Comparison of ENCODE assay signal across 15 cellular contexts in the genomic region with DNA sequence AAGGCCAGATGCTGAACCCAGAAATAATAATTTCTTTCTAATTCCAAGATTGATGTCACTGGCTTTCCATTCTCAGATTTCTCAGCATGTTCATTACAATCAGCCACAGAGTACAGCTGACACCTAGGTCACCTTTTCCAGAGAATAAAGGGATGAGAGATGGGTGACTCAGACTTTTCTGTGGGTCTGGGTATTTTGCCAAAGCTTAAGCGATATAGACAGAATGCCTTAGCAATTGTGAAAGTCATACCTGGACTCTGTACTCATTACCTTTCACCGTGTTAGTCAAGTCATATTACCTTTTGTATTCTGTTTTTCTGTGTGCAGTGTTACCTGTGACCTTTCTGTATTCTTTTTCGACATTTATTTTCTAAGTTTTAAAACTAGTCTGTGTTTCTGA. TPM values are rescaled to one million over a fixed set of nuclear protein-coding genes. Genes with fewer than 3 reads are reported as not detected.
A peak's percentile ranks its signal among the peaks of the same experiment; 100 is the strongest.
DNase-seq lines count a peak whose midpoint lies in the region; ATAC-seq, FAIRE-seq and TF ChIP-seq lines count a peak whose summit lies in the region.
"Had no signal": no experiment of that assay in that cellular context is flagged by ENCODE, and none has a peak within 500 bp of the region (broad histone marks: within the 10 kb centered on the region; RNA-seq: fewer than 3 reads in every experiment).

No MANE protein-coding gene starts in this region.

- BruUV-seq in Caco-2 (replicated peaks; lab: Mats Ljungman, UMichigan) = no TSS peak
- BruUV-seq in HepG2 (replicated peaks; lab: Mats Ljungman, UMichigan) = no TSS peak

- CTCF ChIA-PET in Caco-2 (lab: Charles Lee) = interaction anchor here (0.6 to 0.9 kb wide), 2 partner anchors 11 to 30 kb away, joined by 3 read pairs; no protein-coding TSS in a partner anchor
- CTCF ChIA-PET in HepG2 (lab: Yijun Ruan, JAX; ENCODE audit: low intra/inter-chr PET ratio, low total read pairs) = no interaction called here

- peak overlapping the region; percentile 27 for H3K4me3 Mint-ChIP-seq in Caco-2 (ENCODE audit: unreplicated experiment)
- H3K4me3 Mint-ChIP-seq: endodermal cell; stimulated activated naive B cell treated with anti-CD40 and anti-IgM and Interleukin-4, amounts not matched to agents 10 μg/mL and 1 μg/mL and 100 μg/mL, for 72 hours had no signal

- peak overlapping the region; percentile 41; the same call in 1 of the 2 replicates for H3K4me2 ChIP-seq in HepG2 (ENCODE audit: low read depth, low read length)

- H3K9me3 Mint-ChIP-seq in Caco-2 (ENCODE audit: unreplicated experiment) = no peaks in the 10 kb centered on the region
- H3K9me3 Mint-ChIP-seq: endodermal cell had no signal

- DNase-seq in Caco-2 = peak in 1 of 2 experiments; percentile 61
- peak; percentile 79 for DNase-seq in HT-29 (ENCODE audit: low spot score)
- peak; percentile 26 to 65 (median 43) for DNase-seq in body of pancreas
- peak; percentile 84 for DNase-seq in HepG2 (ENCODE audit: low spot score)
- DNase-seq in RPMI8226 = no peak
- DNase-seq in activated CD8-positive, alpha-beta memory T cell treated with anti-CD3 and anti-CD28 coated beads for 24 hours = no peak
- DNase-seq: activated CD8-positive, alpha-beta memory T cell treated with anti-CD3 and anti-CD28 coated beads, Interleukin-2, amount 50 U/mL, for 48 hours; endodermal cell; heart right ventricle; mesendoderm; NCI-H446; ovary; stimulated activated naive B cell treated with anti-CD40 and anti-IgM and Interleukin-4, amounts not matched to agents 10 μg/mL and 1 μg/mL and 100 μg/mL, for 72 hours had no signal

- H3K4me1 Mint-ChIP-seq in Caco-2 (ENCODE audit: low read depth, unreplicated experiment) = peaks cover 11% of the 10 kb centered on the region
- H3K4me1 Mint-ChIP-seq: endodermal cell; stimulated activated naive B cell treated with anti-CD40 and anti-IgM and Interleukin-4, amounts not matched to agents 10 μg/mL and 1 μg/mL and 100 μg/mL, for 72 hours had no signal

- H3K27me3 Mint-ChIP-seq in Caco-2 (ENCODE audit: insufficient read depth, unreplicated experiment) = no peaks in the 10 kb centered on the region

- no peaks in the 10 kb centered on the region for H4K20me1 ChIP-seq in HepG2 (ENCODE audit: insufficient read depth, low read length)

- in situ Hi-C loops in HepG2 (cut with HindIII; ENCODE audit: extremely low pct_ligation_motif_present, low pct_unique_long_range_greater_than_20kb) = no loop called here

- ATAC-seq in body of pancreas (peak; percentile 99), HepG2 (peak; percentile 88), HG03439 (IDR thresholded peaks at IDR 0.05; ENCODE audit: unreplicated experiment) (no peak), GM21786 (IDR thresholded peaks at IDR 0.05; ENCODE audit: unreplicated experiment) (no peak)
- ATAC-seq: heart right ventricle; stimulated activated naive B cell treated with anti-CD40 and anti-IgM and Interleukin-4, amounts not matched to agents 10 μg/mL and 1 μg/mL and 100 μg/mL, for 72 hours had no signal

- TF ChIP-seq EP300 in HepG2 (IDR thresholded peaks at IDR 0.05; ENCODE audit: low read depth in 2 of 2, low read length in 2 of 2) = peak in 1 of 2 experiments; percentile 55; a peak in 1 of 4 replicates
- no peak for TF ChIP-seq EP300 in HepG2 (CRISPR knock-in tag; IDR thresholded peaks at IDR 0.05; ENCODE audit: borderline replicate concordance)

- H3K9ac ChIP-seq in HepG2 (ENCODE audit: insufficient read depth, low read depth, low read length) = no peak overlapping the region

- H3K4me1 ChIP-seq in Caco-2 (peaks cover 20% of the 10 kb centered on the region), body of pancreas (peaks cover 15% of the 10 kb centered on the region), HepG2 (ENCODE audit: insufficient read depth, low read length) (peaks cover 18% of the 10 kb centered on the region)

- intact Hi-C loops in Caco-2 (cut with micrococcal nuclease; ENCODE audit: unreplicated experiment) (loop anchor here (1.0 to 2.0 kb wide), 2 partner anchors 10 to 54 kb away; a partner anchor contains a TSS), body of pancreas (cut with DNase I) (no loop called here), HepG2 (cut with micrococcal nuclease; ENCODE audit: unreplicated experiment) (no loop called here)

- H3K27ac ChIP-seq in body of pancreas = peak overlapping the region in 3 of 4 donors; percentile 2 to 67 (median 65)
- H3K27ac ChIP-seq in HepG2 (ENCODE audit: extremely low read length, insufficient read depth, low read length) = peak overlapping the region; percentile 9
- H3K27ac ChIP-seq: heart right ventricle, ovary had no signal

- TF ChIP-seq POLR2A in body of pancreas (IDR thresholded peaks at IDR 0.05) (no peak), HepG2 (IDR thresholded peaks at IDR 0.05; ENCODE audit: insufficient read depth in 1 of 2, low read depth in 2 of 2, low read length in 2 of 2) (no peak)

- FAIRE-seq in HepG2 (lab: Jason Lieb, UNC) = no peak

- H3K4me3 ChIP-seq in Caco-2 (ENCODE audit: low read depth, low read length) = no peak overlapping the region
- no peak overlapping the region for H3K4me3 ChIP-seq in body of pancreas
- no peak overlapping the region; a peak in 1 of 6 replicates for H3K4me3 ChIP-seq in HepG2 (replicated peaks in 1 of 3; ENCODE audit: insufficient read depth in 1 of 3, low read depth in 2 of 3, low read length in 3 of 3)
- H3K4me3 ChIP-seq: heart right ventricle, ovary had no signal

- H3K36me3 ChIP-seq in Caco-2 (ENCODE audit: control insufficient read depth, insufficient read depth, low read length) = no peaks in the 10 kb centered on the region
- no peaks in the 10 kb centered on the region for H3K36me3 ChIP-seq in body of pancreas (replicated peaks in 1 of 2; ENCODE audit: insufficient read depth in 1 of 2, low read depth in 2 of 2)
- no peaks in the 10 kb centered on the region for H3K36me3 ChIP-seq in HepG2 (replicated peaks in 1 of 2; ENCODE audit: control insufficient read depth in 1 of 2, insufficient read depth in 2 of 2, low read length in 2 of 2)
- H3K36me3 ChIP-seq: heart right ventricle, ovary had no signal

- no peaks in the 10 kb centered on the region for H3K9me3 ChIP-seq in Caco-2
- no peaks in the 10 kb centered on the region for H3K9me3 ChIP-seq in body of pancreas
- no peaks in the 10 kb centered on the region for H3K9me3 ChIP-seq in HepG2 (ENCODE audit: low read length)
- H3K9me3 ChIP-seq: heart right ventricle, ovary had no signal

- POLR2A ChIA-PET in Caco-2 (lab: Charles Lee) (interaction anchor here (1.0 kb wide), 1 partner anchor 10 kb away, joined by 6 read pairs; no protein-coding TSS in a partner anchor), HepG2 (lab: Yijun Ruan, JAX) (interaction anchor here (1.6 kb wide), 1 partner anchor 53 kb away, joined by 3 read pairs; a partner anchor contains a TSS)

- no peaks in the 10 kb centered on the region for H3K36me3 Mint-ChIP-seq in Caco-2 (ENCODE audit: insufficient read depth, unreplicated experiment)
- H3K36me3 Mint-ChIP-seq: stimulated activated naive B cell treated with anti-CD40 and anti-IgM and Interleukin-4, amounts not matched to agents 10 μg/mL and 1 μg/mL and 100 μg/mL, for 72 hours had no signal

- H3K27me3 ChIP-seq in Caco-2 (replicated peaks; ENCODE audit: control insufficient read depth, insufficient read depth, low read length) = no peaks in the 10 kb centered on the region
- H3K27me3 ChIP-seq in body of pancreas = no peaks in the 10 kb centered on the region
- no peaks in the 10 kb centered on the region for H3K27me3 ChIP-seq in HepG2 (ENCODE audit: control insufficient read depth in 1 of 2, insufficient read depth in 2 of 2, low read length in 2 of 2)
- H3K27me3 ChIP-seq: heart right ventricle, ovary had no signal

- no peak for TF ChIP-seq CTCF in Caco-2 (IDR thresholded peaks at IDR 0.05; ENCODE audit: insufficient read depth in 1 of 2, low read depth in 1 of 2, low read length in 1 of 2, severe bottlenecking in 1 of 2, unreplicated experiment in 1 of 2)
- no peak for TF ChIP-seq CTCF in body of pancreas (IDR thresholded peaks at IDR 0.05)
- TF ChIP-seq CTCF in HepG2 (CRISPR knock-in tag; IDR thresholded peaks at IDR 0.05) = no peak

- 13 to 29% methylated on average over 3 of the region's 3 CpGs for WGBS in body of pancreas, 2 donors
- 0% methylated on average over 3 of the region's 3 CpGs for WGBS in HepG2 (ENCODE audit: low lambda C conversion rate)

- no peaks in the 10 kb centered on the region for H3K79me2 ChIP-seq in HepG2 (ENCODE audit: insufficient read depth, low read length)

- H2AFZ ChIP-seq in HepG2 (ENCODE audit: low read length) = no peak overlapping the region

- H3K27ac Mint-ChIP-seq in Caco-2 (ENCODE audit: unreplicated experiment) = peak overlapping the region; percentile 58
- H3K27ac Mint-ChIP-seq: endodermal cell; stimulated activated naive B cell treated with anti-CD40 and anti-IgM and Interleukin-4, amounts not matched to agents 10 μg/mL and 1 μg/mL and 100 μg/mL, for 72 hours had no signal

- TF ChIP-seq RAD21 in HepG2 (CRISPR knock-in tag; IDR thresholded peaks at IDR 0.05) = no peak

RNA-seq across cellular contexts. Expression of a gene that starts 10.6 kb away (rescaled TPM):
- total RNA-seq in Caco-2 (2022) = 66.5 and 83.2 TPM in 2 replicates
- 11.4 and 19.7 TPM in 2 replicates for total RNA-seq in HT-29 (2014; rRNA removed; shearing (Covaris generic))
- 10 to 100 TPM in 1 of 2 donors, 1 to 10 TPM in 1; 6.5 to 14.2 TPM for total RNA-seq in body of pancreas
- total RNA-seq in HepG2 (2016; rRNA removed; fragmentation: Illumina TruSeq; extraction: Trizol) = not detected in 2 replicates
- total RNA-seq in HepG2 (2016; cell fraction: cytosol; rRNA removed; fragmentation: Illumina TruSeq; extraction: Trizol; ENCODE audit: low read depth) = not detected in 2 replicates
- not detected in 2 replicates for total RNA-seq in HepG2 (2016; cell fraction: insoluble cytoplasmic fraction; rRNA removed; fragmentation: Illumina TruSeq; extraction: Trizol)
- not detected in 2 replicates for total RNA-seq in HepG2 (2016; cell fraction: membrane; rRNA removed; fragmentation: Illumina TruSeq; extraction: Trizol)
- total RNA-seq in HepG2 (2016; cell fraction: nucleus; rRNA removed; fragmentation: Illumina TruSeq; extraction: Trizol) = not detected in 2 replicates
- not detected in 2 replicates for polyA plus RNA-seq in HepG2 (2011; rRNA removed)
- not detected in 2 replicates for polyA plus RNA-seq in HepG2 (2011; cell fraction: cytosol; rRNA removed)
- polyA plus RNA-seq in HepG2 (2011; cell fraction: nucleus; rRNA removed) = not detected in 2 replicates
- polyA plus RNA-seq in HepG2 (2012) = not detected in 2 replicates
- not detected in 2 replicates for polyA plus RNA-seq in HepG2 (2016; cell fraction: cytosol; fragmentation: Illumina TruSeq; extraction: Trizol; ENCODE audit: low read depth)
- polyA plus RNA-seq in HepG2 (2016; cell fraction: insoluble cytoplasmic fraction; fragmentation: Illumina TruSeq; extraction: Trizol; ENCODE audit: low read depth) = not detected in 2 replicates
- polyA plus RNA-seq in HepG2 (2016; cell fraction: membrane; fragmentation: Illumina TruSeq; extraction: Trizol; ENCODE audit: low read depth) = not detected in 2 replicates
- not detected in 2 replicates for polyA plus RNA-seq in HepG2 (2016; cell fraction: nucleus; fragmentation: Illumina TruSeq; extraction: Trizol; ENCODE audit: insufficient read depth, low read depth)
- 5.6 TPM in 1 of 2 replicates, not detected in the other for polyA minus RNA-seq in HepG2 (2011; rRNA and poly(A)+ RNA removed; ENCODE audit: low replicate concordance)
- not detected in 2 replicates for polyA minus RNA-seq in HepG2 (2011; cell fraction: cytosol; rRNA and poly(A)+ RNA removed)
- not detected in 2 replicates for polyA minus RNA-seq in HepG2 (2011; cell fraction: nucleus; rRNA and poly(A)+ RNA removed)

RNA-seq across cellular contexts. Expression of a gene that starts 53.0 kb away (rescaled TPM):
- total RNA-seq in Caco-2 (2022) = 0.72 and 0.77 TPM in 2 replicates
- total RNA-seq in HT-29 (2014; rRNA removed; shearing (Covaris generic)) = 0.21 TPM in 1 of 2 replicates, not detected in the other
- not detected for total RNA-seq in body of pancreas
- 0.15 and 0.21 TPM in 2 replicates for total RNA-seq in HepG2 (2016; rRNA removed; fragmentation: Illumina TruSeq; extraction: Trizol)
- 0.26 TPM in 1 of 2 replicates, not detected in the other for total RNA-seq in HepG2 (2016; cell fraction: cytosol; rRNA removed; fragmentation: Illumina TruSeq; extraction: Trizol; ENCODE audit: low read depth)
- 0.19 TPM in 1 of 2 replicates, not detected in the other for total RNA-seq in HepG2 (2016; cell fraction: insoluble cytoplasmic fraction; rRNA removed; fragmentation: Illumina TruSeq; extraction: Trizol)
- total RNA-seq in HepG2 (2016; cell fraction: membrane; rRNA removed; fragmentation: Illumina TruSeq; extraction: Trizol) = 0.12 and 0.38 TPM in 2 replicates
- not detected in 2 replicates for total RNA-seq in HepG2 (2016; cell fraction: nucleus; rRNA removed; fragmentation: Illumina TruSeq; extraction: Trizol)
- 0.10 and 0.15 TPM in 2 replicates for polyA plus RNA-seq in HepG2 (2011; rRNA removed)
- polyA plus RNA-seq in HepG2 (2011; cell fraction: cytosol; rRNA removed) = 0.04 and 0.05 TPM in 2 replicates
- 0.05 and 0.16 TPM in 2 replicates for polyA plus RNA-seq in HepG2 (2011; cell fraction: nucleus; rRNA removed)
- polyA plus RNA-seq in HepG2 (2012) = 0.17 and 0.30 TPM in 2 replicates
- polyA plus RNA-seq in HepG2 (2016; cell fraction: cytosol; fragmentation: Illumina TruSeq; extraction: Trizol; ENCODE audit: low read depth) = not detected in 2 replicates
- 0.23 TPM in 1 of 2 replicates, not detected in the other for polyA plus RNA-seq in HepG2 (2016; cell fraction: insoluble cytoplasmic fraction; fragmentation: Illumina TruSeq; extraction: Trizol; ENCODE audit: low read depth)
- 0.16 and 0.21 TPM in 2 replicates for polyA plus RNA-seq in HepG2 (2016; cell fraction: membrane; fragmentation: Illumina TruSeq; extraction: Trizol; ENCODE audit: low read depth)
- polyA plus RNA-seq in HepG2 (2016; cell fraction: nucleus; fragmentation: Illumina TruSeq; extraction: Trizol; ENCODE audit: insufficient read depth, low read depth) = not detected in 2 replicates
- 0.04 and 0.05 TPM in 2 replicates for polyA minus RNA-seq in HepG2 (2011; rRNA and poly(A)+ RNA removed; ENCODE audit: low replicate concordance)
- not detected in 2 replicates for polyA minus RNA-seq in HepG2 (2011; cell fraction: cytosol; rRNA and poly(A)+ RNA removed)
- polyA minus RNA-seq in HepG2 (2011; cell fraction: nucleus; rRNA and poly(A)+ RNA removed) = 0.52 and 0.62 TPM in 2 replicates
- total RNA-seq: endodermal cell, heart right ventricle had no signal

RNA-seq across cellular contexts. Expression of a gene that starts 53.4 kb away (rescaled TPM):
- total RNA-seq in Caco-2 (2022) (6.3 and 6.8 TPM in 2 replicates), body of pancreas (1 to 10 TPM in 1 of 2 donors, under 1 TPM in 1; under 0.01 to 4.9 TPM), HepG2 (2016; rRNA removed; fragmentation: Illumina TruSeq; extraction: Trizol) (3.8 and 7.3 TPM in 2 replicates)
- 1.5 and 2.0 TPM in 2 replicates for total RNA-seq in HT-29 (2014; rRNA removed; shearing (Covaris generic))
- total RNA-seq in HepG2 (2016; cell fraction: cytosol; rRNA removed; fragmentation: Illumina TruSeq; extraction: Trizol; ENCODE audit: low read depth) = 0.30 and 0.44 TPM in 2 replicates
- 3.6 and 6.9 TPM in 2 replicates for total RNA-seq in HepG2 (2016; cell fraction: insoluble cytoplasmic fraction; rRNA removed; fragmentation: Illumina TruSeq; extraction: Trizol)
- 1.1 and 1.6 TPM in 2 replicates for total RNA-seq in HepG2 (2016; cell fraction: membrane; rRNA removed; fragmentation: Illumina TruSeq; extraction: Trizol)
- total RNA-seq in HepG2 (2016; cell fraction: nucleus; rRNA removed; fragmentation: Illumina TruSeq; extraction: Trizol) = 2.2 and 2.3 TPM in 2 replicates
- polyA plus RNA-seq in HepG2 (2011; rRNA removed) = 1.2 and 1.3 TPM in 2 replicates
- 0.52 and 0.96 TPM in 2 replicates for polyA plus RNA-seq in HepG2 (2011; cell fraction: cytosol; rRNA removed)
- polyA plus RNA-seq in HepG2 (2011; cell fraction: nucleus; rRNA removed) = 0.29 and 0.36 TPM in 2 replicates
- 1.8 and 3.0 TPM in 2 replicates for polyA plus RNA-seq in HepG2 (2012)
- 0.23 and 0.27 TPM in 2 replicates for polyA plus RNA-seq in HepG2 (2016; cell fraction: cytosol; fragmentation: Illumina TruSeq; extraction: Trizol; ENCODE audit: low read depth)
- polyA plus RNA-seq in HepG2 (2016; cell fraction: insoluble cytoplasmic fraction; fragmentation: Illumina TruSeq; extraction: Trizol; ENCODE audit: low read depth) = 6.1 and 6.5 TPM in 2 replicates
- polyA plus RNA-seq in HepG2 (2016; cell fraction: membrane; fragmentation: Illumina TruSeq; extraction: Trizol; ENCODE audit: low read depth) = 0.58 and 0.65 TPM in 2 replicates
- polyA plus RNA-seq in HepG2 (2016; cell fraction: nucleus; fragmentation: Illumina TruSeq; extraction: Trizol; ENCODE audit: insufficient read depth, low read depth) = 1.6 and 1.8 TPM in 2 replicates
- polyA minus RNA-seq in HepG2 (2011; rRNA and poly(A)+ RNA removed; ENCODE audit: low replicate concordance) = 0.42 and 0.75 TPM in 2 replicates
- polyA minus RNA-seq in HepG2 (2011; cell fraction: cytosol; rRNA and poly(A)+ RNA removed) = 1.3 and 2.0 TPM in 2 replicates
- 1.7 and 1.8 TPM in 2 replicates for polyA minus RNA-seq in HepG2 (2011; cell fraction: nucleus; rRNA and poly(A)+ RNA removed)

Comparison
In these comparisons a context has a peak if more than half of its experiments do, and no peak if none do; other contexts are left out.
1. DNase-seq: peak in HT-29 (single experiment), body of pancreas (4 of 4) and HepG2 (single experiment); none in RPMI8226 (single experiment) and activated CD8-positive, alpha-beta memory T cell treated with anti-CD3 and anti-CD28 coated beads for 24 hours (single experiment).
2. ATAC-seq: peak in body of pancreas (single experiment) and HepG2 (single experiment); none in HG03439 (single experiment) and GM21786 (single experiment).
3. RNA of a gene that starts 10.6 kb away (total RNA-seq): 66.5 to 83.2 TPM in Caco-2, 6.5 to 14.2 TPM in body of pancreas and 11.4 to 19.7 TPM in HT-29; not detected in HepG2; every median in the first group is over 4 times any median in the second.